Comparison of ENCODE assay signal across 28 cellular contexts in genomic region chr22:19490628-19491230, GRCh38. TPM values are rescaled to one million over a fixed set of nuclear protein-coding genes. Genes with fewer than 3 reads are reported as not detected.
"Had no signal": no experiment of that assay in that cellular context is flagged by ENCODE, and none has a peak within 500 bp of the region (broad histone marks: within the 10 kb centered on the region; RNA-seq: fewer than 3 reads in every experiment).

No MANE protein-coding gene starts in this region.

- H3K27me3 Mint-ChIP-seq: effector memory CD8-positive, alpha-beta T cell; naive thymus-derived CD4-positive, alpha-beta T cell; stimulated activated memory B cell treated with anti-CD40 and anti-IgM and Interleukin-4, amounts not matched to agents 10 μg/mL and 1 μg/mL and 100 μg/mL, for 72 hours; stimulated activated naive CD8-positive, alpha-beta T cell treated with anti-CD3 and anti-CD28 coated beads, Interleukin-15, Interleukin-2, amounts not matched to agents 100 ng/mL and 50 ng/mL, for 24 hours had no signal

- ATAC-seq: effector memory CD8-positive, alpha-beta T cell; heart right ventricle; left cardiac atrium; left lung; naive thymus-derived CD4-positive, alpha-beta T cell; psoas muscle; right cardiac atrium; stimulated activated memory B cell treated with anti-CD40 and anti-IgM and Interleukin-4, amounts not matched to agents 10 μg/mL and 1 μg/mL and 100 μg/mL, for 72 hours; upper lobe of right lung had no signal

- H3K36me3 ChIP-seq: ovary, sigmoid colon, thoracic aorta, transverse colon, upper lobe of right lung, uterus had no signal

- DNase-seq: cortex of kidney; effector memory CD8-positive, alpha-beta T cell; erythroblast; esophagus squamous epithelium; foreskin melanocyte; glutamatergic neuron; heart right ventricle; hippocampal formation; left cardiac atrium; left lung; mesenchymal stem cell; naive thymus-derived CD4-positive, alpha-beta T cell; nucleus accumbens; ovary; posterior cingulate gyrus; psoas muscle; right cardiac atrium; sigmoid colon; stimulated activated CD4-positive, alpha-beta T cell treated with anti-CD3 and anti-CD28 coated beads, Interleukin-2, amount 100 ng/mL, for 24 hours; stimulated activated CD4-positive, alpha-beta T cell treated with anti-CD3 and anti-CD28 coated beads, Interleukin-4, amount 100 ng/mL, for 24 hours; transverse colon; upper lobe of right lung; uterus had no signal

- H3K4me1 Mint-ChIP-seq: mesothelial cell of epicardium; nephron; stimulated activated memory B cell treated with anti-CD40 and anti-IgM and Interleukin-4, amounts not matched to agents 10 μg/mL and 1 μg/mL and 100 μg/mL, for 72 hours had no signal

- H3K4me1 ChIP-seq: esophagus squamous epithelium, left lung, psoas muscle, transverse colon, upper lobe of right lung, uterus had no signal

- H3K9me3 ChIP-seq: esophagus squamous epithelium, heart right ventricle, left lung, ovary, psoas muscle, sigmoid colon, thoracic aorta, transverse colon, upper lobe of right lung, uterus had no signal

- H3K4me3 Mint-ChIP-seq: effector memory CD8-positive, alpha-beta T cell; mesothelial cell of epicardium; naive thymus-derived CD4-positive, alpha-beta T cell; nephron; stimulated activated memory B cell treated with anti-CD40 and anti-IgM and Interleukin-4, amounts not matched to agents 10 μg/mL and 1 μg/mL and 100 μg/mL, for 72 hours; stimulated activated naive CD8-positive, alpha-beta T cell treated with anti-CD3 and anti-CD28 coated beads, Interleukin-15, Interleukin-2, amounts not matched to agents 100 ng/mL and 50 ng/mL, for 24 hours had no signal

- H3K4me3 ChIP-seq: esophagus squamous epithelium, heart right ventricle, left lung, ovary, psoas muscle, sigmoid colon, thoracic aorta, transverse colon, upper lobe of right lung, uterus had no signal

- H3K36me3 Mint-ChIP-seq: stimulated activated memory B cell treated with anti-CD40 and anti-IgM and Interleukin-4, amounts not matched to agents 10 μg/mL and 1 μg/mL and 100 μg/mL, for 72 hours had no signal

- H3K27ac Mint-ChIP-seq: effector memory CD8-positive, alpha-beta T cell; mesothelial cell of epicardium; nephron; stimulated activated memory B cell treated with anti-CD40 and anti-IgM and Interleukin-4, amounts not matched to agents 10 μg/mL and 1 μg/mL and 100 μg/mL, for 72 hours; stimulated activated naive CD8-positive, alpha-beta T cell treated with anti-CD3 and anti-CD28 coated beads, Interleukin-15, Interleukin-2, amounts not matched to agents 100 ng/mL and 50 ng/mL, for 24 hours had no signal

- H3K9me3 Mint-ChIP-seq: effector memory CD8-positive, alpha-beta T cell; mesothelial cell of epicardium; naive thymus-derived CD4-positive, alpha-beta T cell; nephron; stimulated activated memory B cell treated with anti-CD40 and anti-IgM and Interleukin-4, amounts not matched to agents 10 μg/mL and 1 μg/mL and 100 μg/mL, for 72 hours; stimulated activated naive CD8-positive, alpha-beta T cell treated with anti-CD3 and anti-CD28 coated beads, Interleukin-15, Interleukin-2, amounts not matched to agents 100 ng/mL and 50 ng/mL, for 24 hours had no signal

RNA-seq across cellular contexts. Expression of gene CLDN5, which starts 33.5 kb away (rescaled TPM):
- total RNA-seq: mesothelial cell of epicardium had no signal
